Comparison of ENCODE assay signal across 1 cellular context in the genomic region with DNA sequence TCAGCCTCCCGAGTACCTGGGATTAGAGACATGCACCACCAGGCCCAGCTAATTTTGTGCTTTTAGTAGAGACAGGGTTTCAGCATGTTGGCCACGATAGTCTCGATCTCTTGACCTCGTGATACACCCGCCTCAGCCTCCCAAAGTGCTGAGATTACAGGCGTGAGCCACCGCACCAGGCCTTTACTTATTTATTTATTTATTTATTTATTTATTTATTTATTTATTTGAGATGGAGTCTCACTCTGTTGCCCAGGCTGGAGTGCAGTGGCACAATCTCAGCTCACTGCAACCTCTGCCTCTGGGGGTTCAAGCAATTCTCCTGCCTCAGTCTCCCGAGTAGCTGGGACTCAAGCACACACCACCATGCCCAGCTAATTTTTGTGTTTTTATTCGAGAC.
TF ChIP-seq lines count a peak whose summit lies in the region.

No MANE protein-coding gene starts in this region.

TF ChIP-seq in HEK293, 187 proteins besides CTCF, POLR2A, EP300 and RAD21 (continued from another document and continues in another):
- 0 out of 2 replicates have a peak, but pooled peaks have one; percentile 23 for TF ChIP-seq ZNF26 (tag by site-specific recombination; IDR thresholded peaks at IDR 0.05)
- TF ChIP-seq ZNF266 (tag by site-specific recombination; IDR thresholded peaks at IDR 0.05; ENCODE audit: low read depth), result peak; percentile 91
- TF ChIP-seq ZNF354C (tag by site-specific recombination; IDR thresholded peaks at IDR 0.05; ENCODE audit: borderline replicate concordance, low read depth), result 0 out of 2 replicates have a peak, but pooled peaks have one; percentile 36
- TF ChIP-seq ZBTB1 (tag by site-specific recombination; IDR thresholded peaks at IDR 0.05), result peak; percentile 84; the same call in 1 of the 2 replicates
- TF ChIP-seq ZNF292 (tag by site-specific recombination; IDR thresholded peaks at IDR 0.05; ENCODE audit: borderline replicate concordance, low read depth), result peak; percentile 80; the same call in 1 of the 2 replicates
- TF ChIP-seq ZNF433 (tag by site-specific recombination; IDR thresholded peaks at IDR 0.05; ENCODE audit: low read depth), result peak; percentile 88
- TF ChIP-seq, protein P1, sequence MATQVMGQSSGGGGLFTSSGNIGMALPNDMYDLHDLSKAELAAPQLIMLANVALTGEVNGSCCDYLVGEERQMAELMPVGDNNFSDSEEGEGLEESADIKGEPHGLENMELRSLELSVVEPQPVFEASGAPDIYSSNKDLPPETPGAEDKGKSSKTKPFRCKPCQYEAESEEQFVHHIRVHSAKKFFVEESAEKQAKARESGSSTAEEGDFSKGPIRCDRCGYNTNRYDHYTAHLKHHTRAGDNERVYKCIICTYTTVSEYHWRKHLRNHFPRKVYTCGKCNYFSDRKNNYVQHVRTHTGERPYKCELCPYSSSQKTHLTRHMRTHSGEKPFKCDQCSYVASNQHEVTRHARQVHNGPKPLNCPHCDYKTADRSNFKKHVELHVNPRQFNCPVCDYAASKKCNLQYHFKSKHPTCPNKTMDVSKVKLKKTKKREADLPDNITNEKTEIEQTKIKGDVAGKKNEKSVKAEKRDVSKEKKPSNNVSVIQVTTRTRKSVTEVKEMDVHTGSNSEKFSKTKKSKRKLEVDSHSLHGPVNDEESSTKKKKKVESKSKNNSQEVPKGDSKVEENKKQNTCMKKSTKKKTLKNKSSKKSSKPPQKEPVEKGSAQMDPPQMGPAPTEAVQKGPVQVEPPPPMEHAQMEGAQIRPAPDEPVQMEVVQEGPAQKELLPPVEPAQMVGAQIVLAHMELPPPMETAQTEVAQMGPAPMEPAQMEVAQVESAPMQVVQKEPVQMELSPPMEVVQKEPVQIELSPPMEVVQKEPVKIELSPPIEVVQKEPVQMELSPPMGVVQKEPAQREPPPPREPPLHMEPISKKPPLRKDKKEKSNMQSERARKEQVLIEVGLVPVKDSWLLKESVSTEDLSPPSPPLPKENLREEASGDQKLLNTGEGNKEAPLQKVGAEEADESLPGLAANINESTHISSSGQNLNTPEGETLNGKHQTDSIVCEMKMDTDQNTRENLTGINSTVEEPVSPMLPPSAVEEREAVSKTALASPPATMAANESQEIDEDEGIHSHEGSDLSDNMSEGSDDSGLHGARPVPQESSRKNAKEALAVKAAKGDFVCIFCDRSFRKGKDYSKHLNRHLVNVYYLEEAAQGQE (tag by site-specific recombination; IDR thresholded peaks at IDR 0.05), result peak; percentile 77
- TF ChIP-seq, protein P2, sequence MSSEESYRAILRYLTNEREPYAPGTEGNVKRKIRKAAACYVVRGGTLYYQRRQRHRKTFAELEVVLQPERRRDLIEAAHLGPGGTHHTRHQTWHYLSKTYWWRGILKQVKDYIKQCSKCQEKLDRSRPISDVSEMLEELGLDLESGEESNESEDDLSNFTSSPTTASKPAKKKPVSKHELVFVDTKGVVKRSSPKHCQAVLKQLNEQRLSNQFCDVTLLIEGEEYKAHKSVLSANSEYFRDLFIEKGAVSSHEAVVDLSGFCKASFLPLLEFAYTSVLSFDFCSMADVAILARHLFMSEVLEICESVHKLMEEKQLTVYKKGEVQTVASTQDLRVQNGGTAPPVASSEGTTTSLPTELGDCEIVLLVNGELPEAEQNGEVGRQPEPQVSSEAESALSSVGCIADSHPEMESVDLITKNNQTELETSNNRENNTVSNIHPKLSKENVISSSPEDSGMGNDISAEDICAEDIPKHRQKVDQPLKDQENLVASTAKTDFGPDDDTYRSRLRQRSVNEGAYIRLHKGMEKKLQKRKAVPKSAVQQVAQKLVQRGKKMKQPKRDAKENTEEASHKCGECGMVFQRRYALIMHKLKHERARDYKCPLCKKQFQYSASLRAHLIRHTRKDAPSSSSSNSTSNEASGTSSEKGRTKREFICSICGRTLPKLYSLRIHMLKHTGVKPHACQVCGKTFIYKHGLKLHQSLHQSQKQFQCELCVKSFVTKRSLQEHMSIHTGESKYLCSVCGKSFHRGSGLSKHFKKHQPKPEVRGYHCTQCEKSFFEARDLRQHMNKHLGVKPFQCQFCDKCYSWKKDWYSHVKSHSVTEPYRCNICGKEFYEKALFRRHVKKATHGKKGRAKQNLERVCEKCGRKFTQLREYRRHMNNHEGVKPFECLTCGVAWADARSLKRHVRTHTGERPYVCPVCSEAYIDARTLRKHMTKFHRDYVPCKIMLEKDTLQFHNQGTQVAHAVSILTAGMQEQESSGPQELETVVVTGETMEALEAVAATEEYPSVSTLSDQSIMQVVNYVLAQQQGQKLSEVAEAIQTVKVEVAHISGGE (tag by site-specific recombination; conservative IDR thresholded peaks at IDR 0.05; ENCODE audit: low read depth), result peak; percentile 81
- TF ChIP-seq ZNF629 (tag by site-specific recombination; IDR thresholded peaks at IDR 0.05), result peak; percentile 43; the same call in 1 of the 2 replicates
- peak; percentile 38 for TF ChIP-seq ZNF654 (tag by site-specific recombination; IDR thresholded peaks at IDR 0.05; ENCODE audit: low read depth)
- TF ChIP-seq, protein P3, sequence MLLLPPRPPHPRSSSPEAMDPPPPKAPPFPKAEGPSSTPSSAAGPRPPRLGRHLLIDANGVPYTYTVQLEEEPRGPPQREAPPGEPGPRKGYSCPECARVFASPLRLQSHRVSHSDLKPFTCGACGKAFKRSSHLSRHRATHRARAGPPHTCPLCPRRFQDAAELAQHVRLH (tag by site-specific recombination; IDR thresholded peaks at IDR 0.05), result peak; percentile 70
- TF ChIP-seq ZNF501 (tag by site-specific recombination; IDR thresholded peaks at IDR 0.05), result peak; percentile 35; the same call in 1 of the 2 replicates
- 0 out of 2 replicates have a peak, but pooled peaks have one; percentile 55 for TF ChIP-seq AEBP2 (tag by site-specific recombination; IDR thresholded peaks at IDR 0.05; ENCODE audit: borderline replicate concordance)
- TF ChIP-seq GLI2 (tag by site-specific recombination; IDR thresholded peaks at IDR 0.05; ENCODE audit: borderline replicate concordance, low read depth), result peak; percentile 73; the same call in 1 of the 2 replicates
- TF ChIP-seq ZNF558 (tag by site-specific recombination; IDR thresholded peaks at IDR 0.05), result peak; percentile 87
- peak; percentile 30; the same call in 1 of the 2 replicates for TF ChIP-seq GFI1B (tag by site-specific recombination; IDR thresholded peaks at IDR 0.05)
- TF ChIP-seq ZNF121 (tag by site-specific recombination; IDR thresholded peaks at IDR 0.05), result peak; percentile 51; the same call in 1 of the 2 replicates
- peak; percentile 38; the same call in 1 of the 2 replicates for TF ChIP-seq PRDM4 (tag by site-specific recombination; IDR thresholded peaks at IDR 0.05)
- TF ChIP-seq ZNF555 (tag by site-specific recombination; conservative IDR thresholded peaks at IDR 0.05), result peak; percentile 89
- peak; percentile 42; the same call in 1 of the 2 replicates for TF ChIP-seq ZNF791 (tag by site-specific recombination; IDR thresholded peaks at IDR 0.05)
- peak; percentile 88; the same call in 1 of the 2 replicates for TF ChIP-seq ZNF404 (tag by site-specific recombination; IDR thresholded peaks at IDR 0.05)
- TF ChIP-seq TSHZ1 (tag by site-specific recombination; IDR thresholded peaks at IDR 0.05; ENCODE audit: borderline replicate concordance), result peak; percentile 12; the same call in 1 of the 2 replicates
- TF ChIP-seq ZNF394 (tag by site-specific recombination; IDR thresholded peaks at IDR 0.05; ENCODE audit: borderline replicate concordance), result peak; percentile 97
- 0 out of 2 replicates have a peak, but pooled peaks have one; percentile 68 for TF ChIP-seq KLF7 (tag by site-specific recombination; IDR thresholded peaks at IDR 0.05; ENCODE audit: borderline replicate concordance)
- TF ChIP-seq ZNF202 (tag by site-specific recombination; IDR thresholded peaks at IDR 0.05; ENCODE audit: borderline replicate concordance), result peak; percentile 87; the same call in 1 of the 2 replicates
- 0 out of 2 replicates have a peak, but pooled peaks have one; percentile 82 for TF ChIP-seq RBAK (tag by site-specific recombination; IDR thresholded peaks at IDR 0.05)
- TF ChIP-seq ZNF530 (tag by site-specific recombination; IDR thresholded peaks at IDR 0.05; ENCODE audit: low read depth), result peak; percentile 67; the same call in 1 of the 2 replicates
- TF ChIP-seq ZNF23 (tag by site-specific recombination; IDR thresholded peaks at IDR 0.05; ENCODE audit: borderline replicate concordance), result 0 out of 2 replicates have a peak, but pooled peaks have one; percentile 17
- TF ChIP-seq ZNF623 (tag by site-specific recombination; IDR thresholded peaks at IDR 0.05), result peak; percentile 81
- TF ChIP-seq, protein P4, sequence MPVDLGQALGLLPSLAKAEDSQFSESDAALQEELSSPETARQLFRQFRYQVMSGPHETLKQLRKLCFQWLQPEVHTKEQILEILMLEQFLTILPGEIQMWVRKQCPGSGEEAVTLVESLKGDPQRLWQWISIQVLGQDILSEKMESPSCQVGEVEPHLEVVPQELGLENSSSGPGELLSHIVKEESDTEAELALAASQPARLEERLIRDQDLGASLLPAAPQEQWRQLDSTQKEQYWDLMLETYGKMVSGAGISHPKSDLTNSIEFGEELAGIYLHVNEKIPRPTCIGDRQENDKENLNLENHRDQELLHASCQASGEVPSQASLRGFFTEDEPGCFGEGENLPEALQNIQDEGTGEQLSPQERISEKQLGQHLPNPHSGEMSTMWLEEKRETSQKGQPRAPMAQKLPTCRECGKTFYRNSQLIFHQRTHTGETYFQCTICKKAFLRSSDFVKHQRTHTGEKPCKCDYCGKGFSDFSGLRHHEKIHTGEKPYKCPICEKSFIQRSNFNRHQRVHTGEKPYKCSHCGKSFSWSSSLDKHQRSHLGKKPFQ (tag by site-specific recombination; IDR thresholded peaks at IDR 0.05), result 0 out of 2 replicates have a peak, but pooled peaks have one; percentile 47
- TF ChIP-seq ZNF510 (tag by site-specific recombination; IDR thresholded peaks at IDR 0.05; ENCODE audit: insufficient replicate concordance), result peak; percentile 82
- peak; percentile 46; the same call in 1 of the 2 replicates for TF ChIP-seq MZF1 (tag by site-specific recombination; IDR thresholded peaks at IDR 0.05; ENCODE audit: borderline replicate concordance)
- peak; percentile 49; the same call in 1 of the 2 replicates for TF ChIP-seq ZNF223 (tag by site-specific recombination; IDR thresholded peaks at IDR 0.05)
- peak; percentile 54 for TF ChIP-seq ZXDB (tag by site-specific recombination; IDR thresholded peaks at IDR 0.05)
